In genomic region chr19:49017666-49018351, GRCh38 we compare ENCODE assay signal across 1 cellular context.
TF ChIP-seq lines count a peak whose summit lies in the region.

No MANE protein-coding gene starts in this region.

TF ChIP-seq in K562, 482 proteins besides CTCF, POLR2A, EP300 and RAD21 (continued from another document and continues in another):
- TF ChIP-seq POLR2G (IDR thresholded peaks at IDR 0.05; ENCODE audit: low read depth, low read length): peak; percentile 84
- TF ChIP-seq CREB1 (IDR thresholded peaks at IDR 0.05): peak; percentile 77
- TF ChIP-seq CREB1 (CRISPR knock-in tag; IDR thresholded peaks at IDR 0.05): peak; percentile 57; the same call in 1 of the 2 replicates
- no peak for TF ChIP-seq STAT5A (IDR thresholded peaks at IDR 0.05; ENCODE audit: borderline replicate concordance, low read length)
- TF ChIP-seq SIN3B (IDR thresholded peaks at IDR 0.05; ENCODE audit: low read depth): no peak
- no peak for TF ChIP-seq ZBTB26 (CRISPR knock-in tag; IDR thresholded peaks at IDR 0.05)
- TF ChIP-seq ZFX (CRISPR knock-in tag; IDR thresholded peaks at IDR 0.05): no peak
- TF ChIP-seq ETS1 (conservative IDR thresholded peaks at IDR 0.05; ENCODE audit: control insufficient read depth, low read depth, low read length): 0 out of 2 replicates have a peak, but pooled peaks have one; percentile 20
- no peak for TF ChIP-seq IRF9 (tag; IDR thresholded peaks at IDR 0.05)
- TF ChIP-seq GTF2B (IDR thresholded peaks at IDR 0.05; ENCODE audit: extremely low read depth, insufficient read length): no peak
- no peak for TF ChIP-seq TBP (optimal IDR thresholded peaks at IDR 0.05; ENCODE audit: low read depth, low read length)
- TF ChIP-seq POLR2B (IDR thresholded peaks at IDR 0.05; ENCODE audit: low read depth, partially characterized antibody): peak; percentile 26
- no peak for TF ChIP-seq POLR2H (tag; IDR thresholded peaks at IDR 0.05; ENCODE audit: low read depth)
- no peak for TF ChIP-seq NR2C1 (IDR thresholded peaks at IDR 0.05)
- no peak for TF ChIP-seq NR2C1 (tag; IDR thresholded peaks at IDR 0.05)
- TF ChIP-seq HCFC1 (IDR thresholded peaks at IDR 0.05; ENCODE audit: low read depth, low read length): no peak
- no peak for TF ChIP-seq THRA (IDR thresholded peaks at IDR 0.05)
- TF ChIP-seq HES1 (IDR thresholded peaks at IDR 0.05; ENCODE audit: low read depth): no peak
- TF ChIP-seq CBX1 (IDR thresholded peaks at IDR 0.05; ENCODE audit: low read depth): no peak; the same call in 1 of the 2 replicates
- TF ChIP-seq TCF15 (CRISPR knock-in tag; IDR thresholded peaks at IDR 0.05): no peak
- TF ChIP-seq DNMT1 (IDR thresholded peaks at IDR 0.05): no peak
- TF ChIP-seq PATZ1 (CRISPR knock-in tag; IDR thresholded peaks at IDR 0.05; ENCODE audit: borderline replicate concordance): no peak
- no peak for TF ChIP-seq SRSF1 (IDR thresholded peaks at IDR 0.05; ENCODE audit: low read depth, low read length)
- TF ChIP-seq MEIS2 (IDR thresholded peaks at IDR 0.05; ENCODE audit: partially characterized antibody): no peak
- TF ChIP-seq GATAD2A (IDR thresholded peaks at IDR 0.05): no peak
- no peak for TF ChIP-seq ZSCAN32 (CRISPR knock-in tag; IDR thresholded peaks at IDR 0.05)
- no peak for TF ChIP-seq RNF219 (CRISPR knock-in tag; IDR thresholded peaks at IDR 0.05)
- 0 out of 2 replicates have a peak, but pooled peaks have one; percentile 25 for TF ChIP-seq MED1 (CRISPR knock-in tag; IDR thresholded peaks at IDR 0.05; ENCODE audit: borderline replicate concordance)
- TF ChIP-seq ZNF174 (CRISPR knock-in tag; IDR thresholded peaks at IDR 0.05): no peak
- TF ChIP-seq UBTF (IDR thresholded peaks at IDR 0.05; ENCODE audit: borderline replicate concordance in 1 of 2, low read depth in 2 of 2, low read length in 2 of 2): peak in 1 of 2 experiments; percentile 77; a peak in 1 of 4 replicates
- TF ChIP-seq NR4A1 (CRISPR knock-in tag; IDR thresholded peaks at IDR 0.05): no peak
- no peak for TF ChIP-seq NR4A1 (tag; IDR thresholded peaks at IDR 0.05)
- TF ChIP-seq ZBTB11 (CRISPR knock-in tag; IDR thresholded peaks at IDR 0.05): no peak
- peak; percentile 42 for TF ChIP-seq MAX (CRISPR knock-in tag; IDR thresholded peaks at IDR 0.05)
- TF ChIP-seq CEBPB (tag; IDR thresholded peaks at IDR 0.05): no peak
- TF ChIP-seq BRF2 (IDR thresholded peaks at IDR 0.05; ENCODE audit: borderline replicate concordance, insufficient read depth, insufficient read length): no peak
- no peak for TF ChIP-seq BMI1 (IDR thresholded peaks at IDR 0.05; ENCODE audit: low read length)
- TF ChIP-seq ZNF551 (CRISPR knock-in tag; IDR thresholded peaks at IDR 0.05): no peak
- no peak for TF ChIP-seq ELK3 (CRISPR knock-in tag; IDR thresholded peaks at IDR 0.05)
- no peak for TF ChIP-seq KDM2B (CRISPR knock-in tag; IDR thresholded peaks at IDR 0.05)
